In the genomic region with DNA sequence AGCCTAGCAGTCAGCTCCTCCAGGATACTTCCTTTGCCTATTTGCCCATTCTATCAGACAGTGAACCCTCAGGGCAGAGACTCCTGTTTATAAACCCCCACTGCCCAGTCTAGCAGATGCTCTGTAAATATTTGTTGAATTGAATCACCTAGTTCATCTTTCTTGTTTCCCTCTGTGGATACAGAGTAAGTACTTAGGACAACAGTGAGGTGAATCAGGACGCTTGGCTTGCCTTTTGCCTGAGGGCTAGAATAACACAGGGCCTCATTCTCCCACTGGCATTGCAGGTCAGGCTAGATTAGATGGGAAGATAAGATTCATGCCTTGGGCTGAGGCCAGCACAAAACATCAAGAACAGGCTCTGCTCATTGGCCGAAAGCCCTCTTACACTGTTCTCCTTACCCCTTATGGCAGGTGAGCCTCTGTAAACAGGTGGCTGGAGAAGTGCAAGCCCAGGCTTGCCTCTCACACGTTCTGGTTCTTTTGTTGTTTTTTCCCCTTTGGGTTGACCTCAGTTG, we compare ENCODE assay signal across 8 cellular contexts. TPM values are rescaled to one million over a fixed set of nuclear protein-coding genes. Genes with fewer than 3 reads are reported as not detected.
A peak's percentile ranks its signal among the peaks of the same experiment; 100 is the strongest.
DNase-seq lines count a peak whose midpoint lies in the region; ATAC-seq, FAIRE-seq and TF ChIP-seq lines count a peak whose summit lies in the region.

No MANE protein-coding gene starts in this region.

- H3K4me3 ChIP-seq in A549 (no peak overlapping the region), neural progenitor cell (no peak overlapping the region), right atrium auricular region (no peak overlapping the region)

- peak overlapping the region; percentile 77 for H3K4me3 Mint-ChIP-seq in activated naive CD8-positive, alpha-beta T cell
- no peak overlapping the region for H3K4me3 Mint-ChIP-seq in neural progenitor cell

- H3K27me3 ChIP-seq in neural progenitor cell (no peaks in the 10 kb centered on the region), right atrium auricular region (no peaks in the 10 kb centered on the region)

- no peak for TF ChIP-seq CTCF in A549 (IDR thresholded peaks at IDR 0.05)
- TF ChIP-seq CTCF in neural progenitor cell (IDR thresholded peaks at IDR 0.05), result no peak
- TF ChIP-seq CTCF in right atrium auricular region (IDR thresholded peaks at IDR 0.05), result no peak

- H3K4me1 ChIP-seq in A549, result peaks cover 46% of the 10 kb centered on the region
- no peaks in the 10 kb centered on the region for H3K4me1 ChIP-seq in neural progenitor cell
- H3K4me1 ChIP-seq in right atrium auricular region, result no peaks in the 10 kb centered on the region

- no peak overlapping the region for H3K9ac ChIP-seq in neural progenitor cell

- peak; percentile 95 to 96 for TF ChIP-seq EP300 in A549 (IDR thresholded peaks at IDR 0.05)

- intact Hi-C loops in left cardiac atrium (cut with DNase I), result loop anchor here in 1 of 2 donors (5.0 kb wide), 1 partner anchor 246 kb away; no protein-coding TSS in a partner anchor

- H3K9me3 Mint-ChIP-seq in activated naive CD8-positive, alpha-beta T cell (ENCODE audit: low read depth), result no peaks in the 10 kb centered on the region
- H3K9me3 Mint-ChIP-seq in neural progenitor cell, result no peaks in the 10 kb centered on the region

- DNase-seq in A549 (ENCODE audit: low read depth in 1 of 2, low spot score in 1 of 2), result peak; percentile 80 to 97
- DNase-seq in NCI-H2107 treated with DMSO at 0.1 percent for 48 hours (lab: John Stamatoyannopoulos, UW; ENCODE audit: unreplicated experiment), result peak; percentile 92
- DNase-seq in neural progenitor cell (ENCODE audit: low spot score), result no peak
- DNase-seq in left cardiac atrium, result no peak
- DNase-seq in OCI-M1 (lab: John Stamatoyannopoulos, UW), result no peak
- DNase-seq in right atrium auricular region (ENCODE audit: low spot score), result no peak

- H3K36me3 ChIP-seq in neural progenitor cell (no peaks in the 10 kb centered on the region), right atrium auricular region (no peaks in the 10 kb centered on the region)

- H3K9me3 ChIP-seq in A549 (no peaks in the 10 kb centered on the region), neural progenitor cell (ENCODE audit: low read depth) (no peaks in the 10 kb centered on the region), right atrium auricular region (no peaks in the 10 kb centered on the region)

- no peaks in the 10 kb centered on the region for H3K27me3 Mint-ChIP-seq in activated naive CD8-positive, alpha-beta T cell
- H3K27me3 Mint-ChIP-seq in neural progenitor cell (ENCODE audit: insufficient read depth, low read depth), result no peaks in the 10 kb centered on the region

- peak overlapping the region; percentile 99 for H3K27ac Mint-ChIP-seq in activated naive CD8-positive, alpha-beta T cell
- no peak overlapping the region for H3K27ac Mint-ChIP-seq in neural progenitor cell

- peak; percentile 30 to 69 for TF ChIP-seq RAD21 in A549 (conservative IDR thresholded peaks at IDR 0.05 in 1 of 2, IDR thresholded peaks at IDR 0.05 in 1 of 2)

- peak overlapping the region; percentile 82 for H3K4me2 ChIP-seq in A549
- H3K4me2 ChIP-seq in neural progenitor cell, result no peak overlapping the region

- H3K4me1 Mint-ChIP-seq in activated naive CD8-positive, alpha-beta T cell (ENCODE audit: low read depth), result peaks cover 58% of the 10 kb centered on the region
- H3K4me1 Mint-ChIP-seq in neural progenitor cell, result no peaks in the 10 kb centered on the region

- peak overlapping the region; percentile 81 to 84 for H3K27ac ChIP-seq in A549
- no peak overlapping the region for H3K27ac ChIP-seq in neural progenitor cell
- H3K27ac ChIP-seq in right atrium auricular region, result no peak overlapping the region

- WGBS in A549 (ENCODE audit: missing lambda C conversion rate), result 6% methylated on average over 3 of the region's 3 CpGs

- H4K20me1 ChIP-seq in neural progenitor cell (ENCODE audit: low read depth), result no peaks in the 10 kb centered on the region

- H3F3A ChIP-seq in neural progenitor cell (ENCODE audit: low read depth), result no peaks in the 10 kb centered on the region

- peaks cover 32% of the 10 kb centered on the region for H3K36me3 Mint-ChIP-seq in activated naive CD8-positive, alpha-beta T cell
- H3K36me3 Mint-ChIP-seq in neural progenitor cell, result no peaks in the 10 kb centered on the region

- POLR2A ChIA-PET in A549 (lab: Yijun Ruan, JAX), result interaction anchor here (0.6 to 1.8 kb wide), 4 partner anchors 8 to 321 kb away, joined by 3 to 6 read pairs (median 4); a partner anchor contains a TSS

- FAIRE-seq in A549 (lab: Jason Lieb, UNC), result peak; percentile 80

- CTCF ChIA-PET in A549 (lab: Yijun Ruan, JAX), result interaction anchor here (0.6 to 13.9 kb wide), 39 partner anchors 10 to 1572 kb away, joined by 3 to 271 read pairs (median 4); a partner anchor contains a TSS

- peak overlapping the region; percentile 3 for H2AFZ ChIP-seq in neural progenitor cell (replicated peaks)

- H3K79me2 ChIP-seq in neural progenitor cell (ENCODE audit: low read depth), result no peaks in the 10 kb centered on the region

- TF ChIP-seq POLR2A in A549 (IDR thresholded peaks at IDR 0.05; ENCODE audit: low read length), result no peak

- ATAC-seq in A549 (peak; percentile 90 to 93), GM19452 (IDR thresholded peaks at IDR 0.05; ENCODE audit: unreplicated experiment) (peak; percentile 52), left cardiac atrium (no peak)

TF ChIP-seq in A549, 52 proteins besides CTCF, POLR2A, EP300 and RAD21 (continues in another document):
- TF ChIP-seq, protein P1, sequence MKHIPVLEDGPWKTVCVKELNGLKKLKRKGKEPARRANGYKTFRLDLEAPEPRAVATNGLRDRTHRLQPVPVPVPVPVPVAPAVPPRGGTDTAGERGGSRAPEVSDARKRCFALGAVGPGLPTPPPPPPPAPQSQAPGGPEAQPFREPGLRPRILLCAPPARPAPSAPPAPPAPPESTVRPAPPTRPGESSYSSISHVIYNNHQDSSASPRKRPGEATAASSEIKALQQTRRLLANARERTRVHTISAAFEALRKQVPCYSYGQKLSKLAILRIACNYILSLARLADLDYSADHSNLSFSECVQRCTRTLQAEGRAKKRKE (CRISPR knock-in tag; IDR thresholded peaks at IDR 0.05; ENCODE audit: low read depth), result no peak
- TF ChIP-seq FOXS1 (CRISPR knock-in tag; IDR thresholded peaks at IDR 0.05) (peak; percentile 95), HEYL (CRISPR knock-in tag; IDR thresholded peaks at IDR 0.05) (no peak), SMC3 (IDR thresholded peaks at IDR 0.05) (peak; percentile 77), CHD2 (IDR thresholded peaks at IDR 0.05; ENCODE audit: low read length, partially characterized antibody) (peak; percentile 29), CBX2 (IDR thresholded peaks at IDR 0.05; ENCODE audit: borderline replicate concordance, low read depth) (no peak), FOSL2 (IDR thresholded peaks at IDR 0.05) (peak; percentile 97), FOSL2 (CRISPR knock-in tag; IDR thresholded peaks at IDR 0.05) (peak; percentile 98), FOSB (CRISPR knock-in tag; IDR thresholded peaks at IDR 0.05) (0 out of 2 replicates have a peak, but pooled peaks have one; percentile 30), JUN (IDR thresholded peaks at IDR 0.05) (peak; percentile 99), CEBPB (IDR thresholded peaks at IDR 0.05) (peak; percentile 63 to 89; a peak in 3 of 4 replicates), EHMT2 (IDR thresholded peaks at IDR 0.05; ENCODE audit: low read depth) (no peak), JUNB (IDR thresholded peaks at IDR 0.05) (peak; percentile 99), GATA3 (IDR thresholded peaks at IDR 0.05; ENCODE audit: borderline replicate concordance) (peak; percentile 100), RCOR1 (IDR thresholded peaks at IDR 0.05; ENCODE audit: low read depth, low read length) (no peak), RARB (CRISPR knock-in tag; IDR thresholded peaks at IDR 0.05) (peak; percentile 71; the same call in 1 of the 2 replicates), ZFP36 (IDR thresholded peaks at IDR 0.05; ENCODE audit: borderline replicate concordance, partially characterized antibody) (peak; percentile 94)
- TF ChIP-seq, protein P2, sequence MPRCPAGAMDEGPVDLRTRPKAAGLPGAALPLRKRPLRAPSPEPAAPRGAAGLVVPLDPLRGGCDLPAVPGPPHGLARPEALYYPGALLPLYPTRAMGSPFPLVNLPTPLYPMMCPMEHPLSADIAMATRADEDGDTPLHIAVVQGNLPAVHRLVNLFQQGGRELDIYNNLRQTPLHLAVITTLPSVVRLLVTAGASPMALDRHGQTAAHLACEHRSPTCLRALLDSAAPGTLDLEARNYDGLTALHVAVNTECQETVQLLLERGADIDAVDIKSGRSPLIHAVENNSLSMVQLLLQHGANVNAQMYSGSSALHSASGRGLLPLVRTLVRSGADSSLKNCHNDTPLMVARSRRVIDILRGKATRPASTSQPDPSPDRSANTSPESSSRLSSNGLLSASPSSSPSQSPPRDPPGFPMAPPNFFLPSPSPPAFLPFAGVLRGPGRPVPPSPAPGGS (IDR thresholded peaks at IDR 0.05), result peak; percentile 98; the same call in 2 of the 3 replicates
- TF ChIP-seq, protein P3, sequence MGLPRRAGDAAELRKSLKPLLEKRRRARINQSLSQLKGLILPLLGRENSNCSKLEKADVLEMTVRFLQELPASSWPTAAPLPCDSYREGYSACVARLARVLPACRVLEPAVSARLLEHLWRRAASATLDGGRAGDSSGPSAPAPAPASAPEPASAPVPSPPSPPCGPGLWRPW (IDR thresholded peaks at IDR 0.05), result peak; percentile 79
- TF ChIP-seq, protein P4, sequence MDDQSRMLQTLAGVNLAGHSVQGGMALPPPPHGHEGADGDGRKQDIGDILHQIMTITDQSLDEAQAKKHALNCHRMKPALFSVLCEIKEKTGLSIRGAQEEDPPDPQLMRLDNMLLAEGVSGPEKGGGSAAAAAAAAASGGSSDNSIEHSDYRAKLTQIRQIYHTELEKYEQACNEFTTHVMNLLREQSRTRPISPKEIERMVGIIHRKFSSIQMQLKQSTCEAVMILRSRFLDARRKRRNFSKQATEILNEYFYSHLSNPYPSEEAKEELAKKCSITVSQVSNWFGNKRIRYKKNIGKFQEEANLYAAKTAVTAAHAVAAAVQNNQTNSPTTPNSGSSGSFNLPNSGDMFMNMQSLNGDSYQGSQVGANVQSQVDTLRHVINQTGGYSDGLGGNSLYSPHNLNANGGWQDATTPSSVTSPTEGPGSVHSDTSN (IDR thresholded peaks at IDR 0.05), result peak; percentile 79; the same call in 1 of the 2 replicates

RNA-seq across cellular contexts. Expression of a gene that starts 22.2 kb away (rescaled TPM):
- polyA plus RNA-seq in A549 (2011; rRNA removed), result not detected in 2 replicates
- polyA plus RNA-seq in A549 (2012; cell fraction: cytosol; rRNA removed), result not detected in 2 replicates
- not detected in 2 replicates for polyA plus RNA-seq in A549 (2012; cell fraction: nucleus; rRNA removed)
- not detected in 3 replicates for polyA plus RNA-seq in A549 (2017; fragmentation: RNase III; extraction: RNeasy Plus Mini Kit Qiagen cat#74134 plus additional on column Dnase treatment)
- polyA minus RNA-seq in A549 (2011; rRNA and poly(A)+ RNA removed), result not detected in 2 replicates
- not detected in 2 replicates for total RNA-seq in neural progenitor cell (ENCODE audit: low replicate concordance)
- total RNA-seq in left cardiac atrium, result 1 to 10 TPM in 1 of 2 donors, under 1 TPM in 1; 0.91 to 1.2 TPM
- total RNA-seq in right atrium auricular region, result 1 to 10 TPM in 1 of 2 donors, under 1 TPM in 1; 0.22 to 1.7 TPM

Comparison
In these comparisons a context has a peak if more than half of its experiments do, and no peak if none do; other contexts are left out.
1. ATAC-seq: peak in A549 (2 of 2) and GM19452 (single experiment); none in left cardiac atrium (0 of 2).
2. DNase-seq: peak in A549 (2 of 2) and NCI-H2107 treated with DMSO at 0.1 percent for 48 hours (single experiment); none in neural progenitor cell (single experiment), left cardiac atrium (single experiment), OCI-M1 (single experiment) and right atrium auricular region (single experiment).
3. H3K27ac ChIP-seq: peak in A549 (2 of 2); none in neural progenitor cell (single experiment) and right atrium auricular region (0 of 2).